26 cellular contexts compared by ENCODE assay signal in genomic region chr10:119754085-119754484, GRCh38. TPM values are rescaled to one million over a fixed set of nuclear protein-coding genes. Genes with fewer than 3 reads are reported as not detected.
DNase-seq lines count a peak whose midpoint lies in the region; TF ChIP-seq lines count a peak whose summit lies in the region.
"Had no signal": no experiment of that assay in that cellular context is flagged by ENCODE, and none has a peak within 500 bp of the region (broad histone marks: within the 10 kb centered on the region; RNA-seq: fewer than 3 reads in every experiment).

No MANE protein-coding gene starts in this region.

- H3K4me2 ChIP-seq in BLaER1 (no peak overlapping the region), Karpas-422 (ENCODE audit: low read depth, low read length, poor library complexity, severe bottlenecking) (no peak overlapping the region)

- TF ChIP-seq CTCF in nephron (IDR thresholded peaks at IDR 0.05; ENCODE audit: unreplicated experiment in 3 of 3) (no peak), WERI-Rb-1 (IDR thresholded peaks at IDR 0.05; ENCODE audit: low read depth, low read length) (no peak)

- H3K36me3 ChIP-seq in BLaER1 (peaks cover 42% of the 10 kb centered on the region), Karpas-422 (ENCODE audit: insufficient read depth, low read length) (no peaks in the 10 kb centered on the region), WERI-Rb-1 (peaks cover 3% of the 10 kb centered on the region; the same call in 1 of the 2 replicates)
- H3K36me3 ChIP-seq: lower lobe of right lung, MG63, neutrophil, upper lobe of left lung had no signal

- H3K4me1 Mint-ChIP-seq in nephron: peaks cover 37% of the 10 kb centered on the region

- H4K20me1 ChIP-seq in BLaER1 (peaks cover 24% of the 10 kb centered on the region), Karpas-422 (ENCODE audit: insufficient read depth, low read depth, low read length) (no peaks in the 10 kb centered on the region)

- no peaks in the 10 kb centered on the region for H3K9me3 ChIP-seq in BLaER1
- H3K9me3 ChIP-seq in Karpas-422 (ENCODE audit: low read length): no peaks in the 10 kb centered on the region
- no peaks in the 10 kb centered on the region for H3K9me3 ChIP-seq in WERI-Rb-1 (ENCODE audit: severe bottlenecking)
- H3K9me3 ChIP-seq: lower lobe of right lung, MG63, neutrophil, SJSA1, upper lobe of left lung had no signal

- H3K27ac ChIP-seq in BLaER1 (no peak overlapping the region), Karpas-422 (ENCODE audit: low read length) (no peak overlapping the region), WERI-Rb-1 (no peak overlapping the region)
- H3K27ac ChIP-seq: dorsolateral prefrontal cortex, lower lobe of right lung, neutrophil, SJSA1, upper lobe of left lung, VCaP had no signal

- no peaks in the 10 kb centered on the region for H3K9me2 ChIP-seq in Karpas-422 (replicated peaks; ENCODE audit: insufficient read depth, low read length)

- no peaks in the 10 kb centered on the region for H3K79me2 ChIP-seq in Karpas-422 (ENCODE audit: low read length)

- no peak overlapping the region for H2AFZ ChIP-seq in Karpas-422 (ENCODE audit: low read length)

- H3K9ac ChIP-seq in BLaER1 (peak overlapping the region; percentile 15; the same call in 1 of the 2 replicates), Karpas-422 (ENCODE audit: low read length) (no peak overlapping the region)

- no peaks in the 10 kb centered on the region for H3K9me3 Mint-ChIP-seq in nephron
- H3K9me3 Mint-ChIP-seq: HFFc6 had no signal

- H3K4me1 ChIP-seq in BLaER1 (peaks cover 10% of the 10 kb centered on the region), Karpas-422 (ENCODE audit: low read length) (no peaks in the 10 kb centered on the region; the same call in 1 of the 2 replicates)

- DNase-seq in NCI-H146 (lab: John Stamatoyannopoulos, UW) (peak; percentile 1), NCI-H146 treated with DMSO at 0.1 percent for 48 hours (lab: John Stamatoyannopoulos, UW; ENCODE audit: unreplicated experiment) (no peak), OCI-M1 (lab: John Stamatoyannopoulos, UW) (peak; percentile 25), Karpas-422 (no peak), T1000 (lab: John Stamatoyannopoulos, UW) (no peak), WERI-Rb-1 (no peak)
- DNase-seq: activated CD4-positive, alpha-beta T cell treated with anti-CD3 and anti-CD28 coated beads, Interleukin-2, amount 50 U/mL, for 48 hours; activated naive CD4-positive, alpha-beta T cell; amygdala; C1 segment of cervical spinal cord; central memory CD4-positive, alpha-beta T cell; dorsolateral prefrontal cortex; GDM1; HFFc6; lower lobe of right lung; MG63; NCI-H1930; NCI-H774; stimulated activated CD4-positive, alpha-beta T cell treated with anti-CD3 and anti-CD28 coated beads, Interleukin-4, amount 100 ng/mL, for 4 hours; T-helper 17 cell; upper lobe of left lung had no signal

- H3K27ac Mint-ChIP-seq in nephron: peak overlapping the region; percentile 57 to 93 (median 78)
- H3K27ac Mint-ChIP-seq: T-helper 17 cell had no signal

- H3K4me3 ChIP-seq in BLaER1 (no peak overlapping the region), Karpas-422 (ENCODE audit: low read length) (no peak overlapping the region), WERI-Rb-1 (ENCODE audit: low read depth, low read length) (no peak overlapping the region)
- H3K4me3 ChIP-seq: dorsolateral prefrontal cortex, lower lobe of right lung, MG63, SJSA1, upper lobe of left lung had no signal

- no peaks in the 10 kb centered on the region for H3K27me3 ChIP-seq in BLaER1
- no peaks in the 10 kb centered on the region for H3K27me3 ChIP-seq in Karpas-422 (ENCODE audit: low read length)
- no peaks in the 10 kb centered on the region for H3K27me3 ChIP-seq in WERI-Rb-1 (ENCODE audit: insufficient read depth, low read depth, severe bottlenecking)
- H3K27me3 ChIP-seq: dorsolateral prefrontal cortex, MG63, neutrophil, SJSA1, upper lobe of left lung had no signal

- H3K36me3 Mint-ChIP-seq in nephron (ENCODE audit: low read depth): no peaks in the 10 kb centered on the region

- no peaks in the 10 kb centered on the region for H3K27me3 Mint-ChIP-seq in nephron (ENCODE audit: low read depth)
- H3K27me3 Mint-ChIP-seq: T-helper 17 cell had no signal

- peak overlapping the region in 2 of 3 experiments; percentile 17 to 45 for H3K4me3 Mint-ChIP-seq in nephron
- H3K4me3 Mint-ChIP-seq: HFFc6, T-helper 17 cell had no signal

RNA-seq across cellular contexts. Expression of gene INPP5F, which starts 28.2 kb away (rescaled TPM):
- total RNA-seq in Karpas-422 (2014; rRNA removed; shearing (Covaris generic); ENCODE audit: low replicate concordance): 2.5 and 5.6 TPM in 2 replicates

Comparison
In these comparisons a context has a peak if more than half of its experiments do, and no peak if none do; other contexts are left out.
1. DNase-seq: peak in NCI-H146 (single experiment) and OCI-M1 (single experiment); none in NCI-H146 treated with DMSO at 0.1 percent for 48 hours (single experiment), Karpas-422 (single experiment), T1000 (single experiment) and WERI-Rb-1 (single experiment).